Comparison of ENCODE assay signal across 8 cellular contexts in the genomic region with DNA sequence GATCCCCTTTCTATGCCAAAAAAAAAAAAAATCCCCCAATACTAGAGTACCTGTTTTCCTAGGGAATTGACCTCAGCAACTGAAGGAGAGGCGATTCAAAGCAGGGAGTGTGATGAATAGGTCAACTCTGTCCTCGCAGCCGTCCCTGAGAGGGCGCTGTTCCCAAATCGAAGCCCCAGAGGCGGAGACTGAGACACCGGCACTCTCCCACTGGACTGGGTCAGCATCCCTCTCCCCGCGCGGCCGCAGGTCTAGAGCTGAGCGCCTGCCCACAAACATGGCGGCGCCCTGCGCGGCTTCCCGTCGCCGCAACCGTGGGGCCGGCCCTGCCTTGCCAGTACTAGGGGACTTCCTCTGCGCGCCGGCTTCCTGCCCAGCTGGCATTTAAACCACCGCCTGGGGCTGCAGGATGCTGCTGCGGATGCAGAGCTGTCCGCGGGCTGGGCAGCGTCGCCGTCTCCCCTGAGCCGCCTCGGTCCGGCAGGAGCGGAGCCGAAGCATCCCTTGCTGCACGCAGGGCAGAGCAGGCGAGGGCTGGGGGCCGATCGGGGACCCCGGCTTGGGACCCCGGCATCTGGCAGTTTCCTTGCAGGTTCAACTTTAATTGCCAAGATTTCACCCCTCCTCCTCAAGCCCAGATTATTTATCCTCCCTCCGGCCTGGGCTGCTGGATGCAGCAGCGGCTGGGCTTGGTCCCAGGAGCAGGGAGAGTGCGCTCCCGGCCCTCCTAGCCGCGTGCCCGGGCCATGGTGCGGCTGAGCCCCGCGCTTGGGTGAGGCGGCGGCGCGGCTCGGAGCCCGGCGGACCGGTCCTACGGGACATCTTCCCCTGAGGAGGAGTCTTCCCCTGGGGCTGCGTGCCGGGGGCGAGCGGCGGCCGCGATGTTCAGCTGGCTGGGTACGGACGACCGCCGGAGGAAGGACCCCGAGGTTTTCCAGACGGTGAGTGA.
DNase-seq lines count a peak whose midpoint lies in the region; ATAC-seq lines count a peak whose summit lies in the region.

Gene EHD3, plus strand, starts transcription at position 412 of the 949 bp plus-strand sequence. Its CDS starts 470 bp downstream, at position 882.

- H3K4me1 ChIP-seq in effector memory CD4-positive, alpha-beta T cell (ENCODE audit: control insufficient read depth, insufficient read depth, low read length, poor library complexity, severe bottlenecking): peaks cover 5% of the 10 kb centered on the region

- H3K9me3 ChIP-seq in effector memory CD4-positive, alpha-beta T cell (ENCODE audit: control insufficient read depth, low read length): no peaks in the 10 kb centered on the region

- peak within 1 kb of the TSS; percentile 80 for H3K4me3 ChIP-seq in effector memory CD4-positive, alpha-beta T cell (ENCODE audit: insufficient read depth, low read depth, low read length, poor library complexity, severe bottlenecking)

- peak; percentile 90 for DNase-seq in AG08395 (ENCODE audit: low spot score)
- DNase-seq in NCI-H524 (lab: John Stamatoyannopoulos, UW): peak; percentile 97 to 98
- DNase-seq in activated CD8-positive, alpha-beta memory T cell treated with anti-CD3 and anti-CD28 coated beads for 1 hour (ENCODE audit: extremely low read depth in 1 of 2, low read depth in 1 of 2): peak; percentile 22 to 63
- DNase-seq in effector memory CD4-positive, alpha-beta T cell: peak; percentile 45 to 59 (median 55)
- DNase-seq in medulla oblongata (ENCODE audit: extremely low spot score): peak; percentile 92
- peak; percentile 66 to 76 (median 66) for DNase-seq in stimulated activated CD4-positive, alpha-beta T cell treated with anti-CD3 and anti-CD28 coated beads, TNF-alpha, amount 100 ng/mL, for 48 hours (ENCODE audit: low read depth in 3 of 3)

- H3K27me3 ChIP-seq in effector memory CD4-positive, alpha-beta T cell (replicated peaks; ENCODE audit: control insufficient read depth, insufficient read depth, low read length, poor library complexity, severe bottlenecking): no peaks in the 10 kb centered on the region

- ATAC-seq in GM19025 (IDR thresholded peaks at IDR 0.05; ENCODE audit: low read depth, unreplicated experiment): peak; percentile 93
- peak; percentile 94 for ATAC-seq in HG03342 (IDR thresholded peaks at IDR 0.05; ENCODE audit: unreplicated experiment)

- no peaks in the 10 kb centered on the region for H3K36me3 ChIP-seq in effector memory CD4-positive, alpha-beta T cell (ENCODE audit: control insufficient read depth, insufficient read depth, low read length)

- peak within 1 kb of the TSS; percentile 36 for H3K27ac ChIP-seq in effector memory CD4-positive, alpha-beta T cell (ENCODE audit: insufficient read depth, low read length, poor library complexity, severe bottlenecking)

Comparison
In these comparisons a context has a peak if more than half of its experiments do, and no peak if none do; other contexts are left out.
1. Peak in every context shown above with its lines: DNase-seq, ATAC-seq, H3K4me3 ChIP-seq and H3K27ac ChIP-seq.
2. DNase-seq: peak in every context shown above with its lines; median percentile 98 in NCI-H524; 92 in medulla oblongata; 90 in AG08395; 66 in stimulated activated CD4-positive, alpha-beta T cell treated with anti-CD3 and anti-CD28 coated beads, TNF-alpha, amount 100 ng/mL, for 48 hours; 55 in effector memory CD4-positive, alpha-beta T cell; 42 in activated CD8-positive, alpha-beta memory T cell treated with anti-CD3 and anti-CD28 coated beads for 1 hour.